ENCODE assay signal across 1 cellular context in genomic region chr6:106334646-106335448, GRCh38.
TF ChIP-seq lines count a peak whose summit lies in the region.

No MANE protein-coding gene starts in this region.

TF ChIP-seq in K562, 482 proteins besides CTCF, POLR2A, EP300 and RAD21 (continued from another document):
- no peak for TF ChIP-seq DLX4 (CRISPR knock-in tag; IDR thresholded peaks at IDR 0.05)
- TF ChIP-seq CREBBP (IDR thresholded peaks at IDR 0.05; ENCODE audit: low read depth, low read length): no peak
- no peak for TF ChIP-seq ZNF263 (CRISPR knock-in tag; IDR thresholded peaks at IDR 0.05; ENCODE audit: borderline replicate concordance)
- no peak for TF ChIP-seq RB1 (IDR thresholded peaks at IDR 0.05; ENCODE audit: low read depth)
- no peak for TF ChIP-seq PATZ1 (CRISPR knock-in tag; IDR thresholded peaks at IDR 0.05; ENCODE audit: borderline replicate concordance)
- no peak for TF ChIP-seq NELFE (IDR thresholded peaks at IDR 0.05; ENCODE audit: insufficient read depth, insufficient read length)
- no peak for TF ChIP-seq NFIC (IDR thresholded peaks at IDR 0.05)
- no peak for TF ChIP-seq KLF6 (CRISPR knock-in tag; IDR thresholded peaks at IDR 0.05; ENCODE audit: borderline replicate concordance)
- TF ChIP-seq SMARCB1 (IDR thresholded peaks at IDR 0.05; ENCODE audit: insufficient read length, low read depth): no peak
- TF ChIP-seq TCF3 (CRISPR knock-in tag; IDR thresholded peaks at IDR 0.05): no peak
- TF ChIP-seq SETDB1 (IDR thresholded peaks at IDR 0.05; ENCODE audit: low read length): no peak
- TF ChIP-seq CC2D1A (IDR thresholded peaks at IDR 0.05): peak; percentile 64
- no peak for TF ChIP-seq DDX20 (tag; IDR thresholded peaks at IDR 0.05; ENCODE audit: low read depth)
- no peak for TF ChIP-seq TFAM (CRISPR knock-in tag; conservative IDR thresholded peaks at IDR 0.05)
- TF ChIP-seq SMC3 (conservative IDR thresholded peaks at IDR 0.05; ENCODE audit: insufficient read depth, low read depth, low read length): 0 out of 2 replicates have a peak, but pooled peaks have one; percentile 47
- no peak for TF ChIP-seq ZBTB2 (IDR thresholded peaks at IDR 0.05)
- TF ChIP-seq ZNF133 (CRISPR knock-in tag; IDR thresholded peaks at IDR 0.05): no peak
- no peak for TF ChIP-seq JUNB (CRISPR knock-in tag; conservative IDR thresholded peaks at IDR 0.05)
- TF ChIP-seq TCF7L2 (IDR thresholded peaks at IDR 0.05; ENCODE audit: low read depth, low read length): no peak
- no peak for TF ChIP-seq STAG1 (CRISPR knock-in tag; IDR thresholded peaks at IDR 0.05; ENCODE audit: borderline replicate concordance)
- no peak for TF ChIP-seq TAF1 (IDR thresholded peaks at IDR 0.05; ENCODE audit: control insufficient read depth, extremely low read depth, insufficient read depth, low read length, severe bottlenecking)
- no peak for TF ChIP-seq FOXJ3 (CRISPR knock-in tag; IDR thresholded peaks at IDR 0.05)
- no peak for TF ChIP-seq NFATC3 (IDR thresholded peaks at IDR 0.05)
- no peak for TF ChIP-seq JUN (IDR thresholded peaks at IDR 0.05; ENCODE audit: borderline replicate concordance, low read depth, low read length)
- TF ChIP-seq JUN (CRISPR knock-in tag; IDR thresholded peaks at IDR 0.05; ENCODE audit: borderline replicate concordance): no peak
- no peak for TF ChIP-seq HIVEP1 (CRISPR knock-in tag; IDR thresholded peaks at IDR 0.05)
- no peak for TF ChIP-seq BRF2 (IDR thresholded peaks at IDR 0.05; ENCODE audit: borderline replicate concordance, insufficient read depth, insufficient read length)
- no peak for TF ChIP-seq MTA3 (IDR thresholded peaks at IDR 0.05; ENCODE audit: borderline replicate concordance)
